ENCODE assay signal across 27 cellular contexts in genomic region chr1:14871569-14871968, GRCh38.
"Had no signal": no experiment of that assay in that cellular context is flagged by ENCODE, and none has a peak within 500 bp of the region (broad histone marks: within the 10 kb centered on the region; RNA-seq: fewer than 3 reads in every experiment).

No MANE protein-coding gene starts in this region.

- ATAC-seq: activated CD4-positive, alpha-beta T cell treated with anti-CD3 and anti-CD28 coated beads for 36 hours; activated naive CD4-positive, alpha-beta T cell treated with anti-CD3 and anti-CD28 coated beads, Interleukin-2, amount 50 U/mL, for 72 hours; activated T-cell treated with anti-CD3 and anti-CD28 coated beads, Interleukin-2, amount 50 U/mL, for 72 hours; gastroesophageal sphincter; T-helper 17 cell had no signal

- DNase-seq: activated CD4-positive, alpha-beta memory T cell treated with anti-CD3 and anti-CD28 coated beads for 36 hours; activated CD4-positive, alpha-beta T cell treated with anti-CD3 and anti-CD28 coated beads for 36 hours; activated CD4-positive, alpha-beta T cell treated with anti-CD3 and anti-CD28 coated beads, Interleukin-2, amount 10 ng/mL, durations not matched to agents 24 days and 14 days; activated CD4-positive, CD25-positive, alpha-beta regulatory T cell; activated CD4-positive, CD25-positive, alpha-beta regulatory T cell treated with anti-CD3 and anti-CD28 coated beads, Interleukin-2, amount 50 U/mL, for 72 hours; activated CD8-positive, alpha-beta memory T cell treated with anti-CD3 and anti-CD28 coated beads, Interleukin-2, amount 50 U/mL, for 48 hours; activated gamma-delta T cell; activated naive CD4-positive, alpha-beta T cell; activated naive CD4-positive, alpha-beta T cell treated with anti-CD3 and anti-CD28 coated beads, Interleukin-2, amount 10 ng/mL, durations not matched to agents 7 days and 5 days; activated naive CD8-positive, alpha-beta T cell treated with anti-CD3 and anti-CD28 coated beads, Interleukin-2, amount 10 ng/mL, durations not matched to agents 7 days and 5 days; activated T-cell treated with anti-CD3 and anti-CD28 coated beads for 4 hours; activated T-cell treated with anti-CD3 and anti-CD28 coated beads, Interleukin-2, amount 50 U/mL, for 24 hours; activated T-cell treated with anti-CD3 and anti-CD28 coated beads, Interleukin-2, amount 50 U/mL, for 72 hours; dorsolateral prefrontal cortex; effector memory CD4-positive, alpha-beta T cell; endodermal cell; erythroblast; esophagus squamous epithelium; foreskin melanocyte; hypothalamus; T-helper 17 cell; T1000 had no signal

- H3K4me3 ChIP-seq: ascending aorta, breast epithelium, coronary artery, dorsolateral prefrontal cortex, esophagus squamous epithelium, gastroesophageal sphincter had no signal
